13 cellular contexts compared by ENCODE assay signal in genomic region chr7:101792051-101792651, GRCh38. TPM values are rescaled to one million over a fixed set of nuclear protein-coding genes. Genes with fewer than 3 reads are reported as not detected.
DNase-seq lines count a peak whose midpoint lies in the region; ATAC-seq, FAIRE-seq and TF ChIP-seq lines count a peak whose summit lies in the region.
"Had no signal": no experiment of that assay in that cellular context is flagged by ENCODE, and none has a peak within 500 bp of the region (broad histone marks: within the 10 kb centered on the region; RNA-seq: fewer than 3 reads in every experiment).

No MANE protein-coding gene starts in this region.

- no peak for TF ChIP-seq CTCF in foreskin fibroblast (IDR thresholded peaks at IDR 0.05; ENCODE audit: low read depth, low read length)

- ATAC-seq in HG02623 (IDR thresholded peaks at IDR 0.05; ENCODE audit: unreplicated experiment) (no peak), HG03521 (IDR thresholded peaks at IDR 0.05; ENCODE audit: unreplicated experiment) (no peak)
- ATAC-seq: K562 had no signal

- H3K4me3 ChIP-seq in foreskin fibroblast (ENCODE audit: low read depth in 1 of 2, low read length in 2 of 2): no peak overlapping the region
- H3K4me3 ChIP-seq: K562, pancreas, upper lobe of left lung had no signal

- DNase-seq in DMS53 treated with DMSO at 0.1 percent for 48 hours (lab: John Stamatoyannopoulos, UW; ENCODE audit: unreplicated experiment): peak; percentile 17
- peak; percentile 92 for DNase-seq in RCC 7860 (ENCODE audit: low spot score)
- peak; percentile 17 to 20 for DNase-seq in foreskin fibroblast
- peak; percentile 80 for DNase-seq in posterior vena cava (ENCODE audit: low spot score)
- DNase-seq in NCI-H146 treated with DMSO at 0.1 percent for 48 hours (lab: John Stamatoyannopoulos, UW; ENCODE audit: unreplicated experiment): no peak
- no peak for DNase-seq in activated naive CD4-positive, alpha-beta T cell treated with Interleukin-2 at 50 U/mL for 16 hours
- DNase-seq: activated naive CD4-positive, alpha-beta T cell; CD4-positive, CD25-positive, alpha-beta regulatory T cell; pancreas; upper lobe of left lung had no signal

- intact Hi-C loops in posterior vena cava (cut with DNase I): no loop called here

- FAIRE-seq in RCC 7860 (lab: Jason Lieb, UNC): peak; percentile 94
- FAIRE-seq: K562, pancreas had no signal

RNA-seq across cellular contexts. Expression of gene CUX1, which starts 25.3 kb away (rescaled TPM):
- total RNA-seq in posterior vena cava: 100 to 1,000 TPM in 1 of 2 donors, 10 to 100 TPM in 1; 87.6 to 120 TPM

Comparison
In these comparisons a context has a peak if more than half of its experiments do, and no peak if none do; other contexts are left out.
1. DNase-seq: peak in DMS53 treated with DMSO at 0.1 percent for 48 hours (single experiment), RCC 7860 (single experiment), foreskin fibroblast (2 of 2) and posterior vena cava (single experiment); none in NCI-H146 treated with DMSO at 0.1 percent for 48 hours (single experiment) and activated naive CD4-positive, alpha-beta T cell treated with Interleukin-2 at 50 U/mL for 16 hours (single experiment).